In genomic region chr4:2241410-2242353, GRCh38 we compare ENCODE assay signal across 8 cellular contexts. TPM values are rescaled to one million over a fixed set of nuclear protein-coding genes. Genes with fewer than 3 reads are reported as not detected.
DNase-seq lines count a peak whose midpoint lies in the region; ATAC-seq and TF ChIP-seq lines count a peak whose summit lies in the region.

A gene with protein sequence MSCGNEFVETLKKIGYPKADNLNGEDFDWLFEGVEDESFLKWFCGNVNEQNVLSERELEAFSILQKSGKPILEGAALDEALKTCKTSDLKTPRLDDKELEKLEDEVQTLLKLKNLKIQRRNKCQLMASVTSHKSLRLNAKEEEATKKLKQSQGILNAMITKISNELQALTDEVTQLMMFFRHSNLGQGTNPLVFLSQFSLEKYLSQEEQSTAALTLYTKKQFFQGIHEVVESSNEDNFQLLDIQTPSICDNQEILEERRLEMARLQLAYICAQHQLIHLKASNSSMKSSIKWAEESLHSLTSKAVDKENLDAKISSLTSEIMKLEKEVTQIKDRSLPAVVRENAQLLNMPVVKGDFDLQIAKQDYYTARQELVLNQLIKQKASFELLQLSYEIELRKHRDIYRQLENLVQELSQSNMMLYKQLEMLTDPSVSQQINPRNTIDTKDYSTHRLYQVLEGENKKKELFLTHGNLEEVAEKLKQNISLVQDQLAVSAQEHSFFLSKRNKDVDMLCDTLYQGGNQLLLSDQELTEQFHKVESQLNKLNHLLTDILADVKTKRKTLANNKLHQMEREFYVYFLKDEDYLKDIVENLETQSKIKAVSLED (minus strand): TSS chr4:2242121. CDS start chr4:2240946, 1,175 bp downstream.
TSS of gene POLN (minus strand) at chr4:2242121. CDS start at chr4:2229231, 12,890 bp downstream.

- H3K4me1 ChIP-seq in cardiac muscle cell (ENCODE audit: low read depth): peaks cover 21% of the 10 kb centered on the region
- H3K4me1 ChIP-seq in transverse colon: peaks cover 28 to 71% (median 52%) of the 10 kb centered on the region in 4 donors

- intact Hi-C loops in transverse colon (cut with DNase I; ENCODE audit: low total_unique reads): no loop called here

- peak within 1 kb of the TSS; percentile 81 for H3K4me3 ChIP-seq in cardiac muscle cell
- H3K4me3 ChIP-seq in transverse colon: peak within 1 kb of the TSS; percentile 74 to 99 (median 94)

- TF ChIP-seq POLR2A in GM10847 (IDR thresholded peaks at IDR 0.05; ENCODE audit: extremely low read depth, insufficient read length) (peak; percentile 87), transverse colon (IDR thresholded peaks at IDR 0.05) (peak; percentile 89)

- no peak for TF ChIP-seq EP300 in transverse colon (IDR thresholded peaks at IDR 0.05; ENCODE audit: low read depth)

- TF ChIP-seq CTCF in cardiac muscle cell (IDR thresholded peaks at IDR 0.05; ENCODE audit: low read depth, low read length): no peak
- TF ChIP-seq CTCF in transverse colon (IDR thresholded peaks at IDR 0.05): peak in 3 of 5 experiments; percentile 9 to 25 (median 10)

- H3K36me3 ChIP-seq in cardiac muscle cell (no peaks in the 10 kb centered on the region), transverse colon (peaks cover 0 to 6% (median under 1%) of the 10 kb centered on the region in 4 donors)

- H3K27ac ChIP-seq in cardiac muscle cell (peak within 1 kb of the TSS; percentile 61), transverse colon (peak within 1 kb of the TSS; percentile 90 to 97 (median 94))

- in situ Hi-C loops in transverse colon (cut with MboI; ENCODE audit: low pct_ligation_motif_present in 1 of 4, low pct_unique_long_range_greater_than_20kb in 1 of 4, low sequenced_read_pairs in 3 of 4): loop anchor here in 2 of 4 donors (25.0 kb wide), 2 partner anchors 171 to 221 kb away; partner anchors contain the start of genes CFAP99 (in 1 of the 2), RNF4 (in 1 of the 2) and ZFYVE28 (in 1 of the 2)

- no peaks in the 10 kb centered on the region for H3K9me3 ChIP-seq in cardiac muscle cell (ENCODE audit: low read depth)
- H3K9me3 ChIP-seq in transverse colon: no peaks in the 10 kb centered on the region

- no peaks in the 10 kb centered on the region for H3K27me3 ChIP-seq in cardiac muscle cell
- no peaks in the 10 kb centered on the region for H3K27me3 ChIP-seq in transverse colon

- DNase-seq in NCI-H1105 treated with DMSO at 0.1 percent for 48 hours (lab: John Stamatoyannopoulos, UW) (peak; percentile 84), SKM-1 treated with dmso at 0.1 percent for 144 hours (lab: John Stamatoyannopoulos, UW; ENCODE audit: unreplicated experiment) (peak; percentile 98), cardiac muscle cell (ENCODE audit: low read depth in 1 of 2, low spot score in 1 of 2) (peak; percentile 98 to 99), pons (ENCODE audit: low spot score) (peak; percentile 97), transverse colon (peak; percentile 99)
- peak; percentile 98 for DNase-seq in activated naive CD8-positive, alpha-beta T cell treated with anti-CD3 and anti-CD28 coated beads, Interleukin-2, amount 50 U/mL, for 16 hours (ENCODE audit: low read depth, low spot score)

- 0% methylated on average over 66 of the region's 88 CpGs; no CpG with 5 or more reads in 1 of the 2 donors for WGBS in transverse colon (ENCODE audit: low coverage in 1 of 2), 2 donors

- peak; percentile 94 for ATAC-seq in HG02642 (IDR thresholded peaks at IDR 0.05; ENCODE audit: poor library complexity, unreplicated experiment)

RNA-seq across cellular contexts. Expression of the first gene that starts in this region (rescaled TPM):
- 9.2 and 15.2 TPM in 2 replicates for total RNA-seq in cardiac muscle cell
- polyA plus RNA-seq in cardiac muscle cell: 16.3 and 19.4 TPM in 2 replicates
- total RNA-seq in transverse colon: 10 to 100 TPM in 3 of 4 donors, 1 to 10 TPM in 1; 2.0 to 18.0 (median 11.3) TPM

RNA-seq across cellular contexts. Expression of gene POLN, which starts in this region (rescaled TPM):
- total RNA-seq in cardiac muscle cell (5.2 and 6.9 TPM in 2 replicates), transverse colon (1 to 10 TPM in 2 of 4 donors, under 1 TPM in 2; 0.27 to 2.6 (median 1.4) TPM)
- 8.5 and 9.0 TPM in 2 replicates for polyA plus RNA-seq in cardiac muscle cell

Comparison
In these comparisons a context has a peak if more than half of its experiments do, and no peak if none do; other contexts are left out.
1. Peak in every context shown above with its lines: DNase-seq, ATAC-seq, H3K4me3 ChIP-seq and H3K27ac ChIP-seq.